Comparison of ENCODE assay signal across 8 cellular contexts in genomic region chr22:38467904-38468760, GRCh38. TPM values are rescaled to one million over a fixed set of nuclear protein-coding genes. Genes with fewer than 3 reads are reported as not detected.
DNase-seq lines count a peak whose midpoint lies in the region; ATAC-seq lines count a peak whose summit lies in the region.

KDELR3 (plus strand) TSS chr22:38468096; CDS start chr22:38468234, 138 bp downstream.

- H3K4me3 ChIP-seq in CD4-positive, alpha-beta memory T cell (ENCODE audit: low read length in 2 of 2): peak within 1 kb of the TSS in 1 of 2 donors; percentile 38
- H3K4me3 ChIP-seq in mononuclear cell (ENCODE audit: low read length): peak within 1 kb of the TSS; percentile 12

- intact Hi-C loops in CD4-positive, alpha-beta memory T cell (cut with micrococcal nuclease): no loop called here

- no peak for DNase-seq in CD4-positive, alpha-beta memory T cell
- DNase-seq in HUDEP-2 (lab: John Stamatoyannopoulos, UW; ENCODE audit: unreplicated experiment in 76 of 76): peak in 61 of 76 experiments; percentile 3 to 77 (median 52)
- DNase-seq in activated CD4-positive, alpha-beta T cell treated with anti-CD3 and anti-CD28 coated beads, Interleukin-2, amount 50 U/mL, for 48 hours: peak; percentile 70 to 73
- DNase-seq in stimulated activated effector memory CD8-positive, alpha-beta T cell treated with anti-CD3 and anti-CD28 coated beads, Interleukin-12 subunit alpha, Interleukin-12 subunit beta, amount 100 ng/mL, for 72 hours (ENCODE audit: low spot score in 2 of 2): peak; percentile 65 to 70
- DNase-seq in NCI-H2081 (lab: John Stamatoyannopoulos, UW): no peak

- peaks cover 9 to 20% of the 10 kb centered on the region in 2 donors for H3K27me3 Mint-ChIP-seq in CD4-positive, alpha-beta memory T cell

- CTCF ChIA-PET in CD4-positive, alpha-beta memory T cell (lab: Charles Lee; ENCODE audit: partially characterized antibody): no interaction called here

- H3K4me3 Mint-ChIP-seq in CD4-positive, alpha-beta memory T cell: peak within 1 kb of the TSS; percentile 27 to 84 (median 68)
- peak within 1 kb of the TSS; percentile 76 for H3K4me3 Mint-ChIP-seq in stimulated activated effector memory CD8-positive, alpha-beta T cell treated with anti-CD3 and anti-CD28 coated beads, Interleukin-12 subunit alpha, Interleukin-12 subunit beta, amount 100 ng/mL, for 72 hours

- H3K4me1 ChIP-seq in CD4-positive, alpha-beta memory T cell (ENCODE audit: insufficient read depth, low read length): peaks cover 5% of the 10 kb centered on the region
- peaks cover 12% of the 10 kb centered on the region for H3K4me1 ChIP-seq in mononuclear cell (ENCODE audit: insufficient read depth, low read length)

- POLR2A ChIA-PET in CD4-positive, alpha-beta memory T cell (lab: Charles Lee; ENCODE audit: partially characterized antibody): no interaction called here

- no peaks in the 10 kb centered on the region for H3K9me3 ChIP-seq in CD4-positive, alpha-beta memory T cell (ENCODE audit: control insufficient read depth in 1 of 2, low read length in 2 of 2)
- H3K9me3 ChIP-seq in mononuclear cell (ENCODE audit: low read depth, low read length): no peaks in the 10 kb centered on the region

- H3K27ac ChIP-seq in CD4-positive, alpha-beta memory T cell (ENCODE audit: low read depth, low read length): no peak within 1 kb of the TSS

- peaks cover 2 to 11% (median 6%) of the 10 kb centered on the region in 4 donors for H3K4me1 Mint-ChIP-seq in CD4-positive, alpha-beta memory T cell
- peaks cover 13% of the 10 kb centered on the region for H3K4me1 Mint-ChIP-seq in stimulated activated effector memory CD8-positive, alpha-beta T cell treated with anti-CD3 and anti-CD28 coated beads, Interleukin-12 subunit alpha, Interleukin-12 subunit beta, amount 100 ng/mL, for 72 hours

- peaks cover 9% of the 10 kb centered on the region for H3K27me3 ChIP-seq in CD4-positive, alpha-beta memory T cell (ENCODE audit: insufficient read depth, low read length)
- peaks cover 35% of the 10 kb centered on the region for H3K27me3 ChIP-seq in mononuclear cell (ENCODE audit: insufficient read depth, low read length)

- no peaks in the 10 kb centered on the region for H3K9me3 Mint-ChIP-seq in CD4-positive, alpha-beta memory T cell
- no peaks in the 10 kb centered on the region for H3K9me3 Mint-ChIP-seq in stimulated activated effector memory CD8-positive, alpha-beta T cell treated with anti-CD3 and anti-CD28 coated beads, Interleukin-12 subunit alpha, Interleukin-12 subunit beta, amount 100 ng/mL, for 72 hours

- H3K27ac Mint-ChIP-seq in CD4-positive, alpha-beta memory T cell: peak within 1 kb of the TSS in 2 of 7 donors; percentile 13 to 24
- peak within 1 kb of the TSS; percentile 85 for H3K27ac Mint-ChIP-seq in stimulated activated effector memory CD8-positive, alpha-beta T cell treated with anti-CD3 and anti-CD28 coated beads, Interleukin-12 subunit alpha, Interleukin-12 subunit beta, amount 100 ng/mL, for 72 hours

- no peaks in the 10 kb centered on the region for H3K36me3 ChIP-seq in CD4-positive, alpha-beta memory T cell (ENCODE audit: insufficient read depth, low read length)

- ATAC-seq in stimulated activated effector memory CD8-positive, alpha-beta T cell treated with anti-CD3 and anti-CD28 coated beads, Interleukin-12 subunit alpha, Interleukin-12 subunit beta, amount 100 ng/mL, for 72 hours: peak; percentile 94
- ATAC-seq in GM21367 (IDR thresholded peaks at IDR 0.05; ENCODE audit: unreplicated experiment): no peak

- in situ Hi-C loops in endometrial microvascular endothelial cells (cut with HindIII; ENCODE audit: inconsistent ontology term, low pct_unique_long_range_greater_than_20kb, low sequenced_read_pairs): no loop called here

- no peaks in the 10 kb centered on the region for H3K36me3 Mint-ChIP-seq in CD4-positive, alpha-beta memory T cell
- H3K36me3 Mint-ChIP-seq in stimulated activated effector memory CD8-positive, alpha-beta T cell treated with anti-CD3 and anti-CD28 coated beads, Interleukin-12 subunit alpha, Interleukin-12 subunit beta, amount 100 ng/mL, for 72 hours: no peaks in the 10 kb centered on the region

RNA-seq across cellular contexts. Expression of gene KDELR3, which starts in this region (rescaled TPM):
- total RNA-seq in CD4-positive, alpha-beta memory T cell: not detected
- under 1 TPM; 0.10 to 0.24 TPM for polyA plus RNA-seq in CD4-positive, alpha-beta memory T cell
- total RNA-seq in endometrial microvascular endothelial cells (ENCODE audit: inconsistent ontology term) (41.3 TPM), mononuclear cell (not detected)

Comparison
In these comparisons a context has a peak if more than half of its experiments do, and no peak if none do; other contexts are left out.
1. RNA of gene KDELR3 (total RNA-seq): 41.3 TPM in endometrial microvascular endothelial cells (single experiment); not detected in CD4-positive, alpha-beta memory T cell and not detected in mononuclear cell (single experiment); every median in the first group is over 10 times any median in the second.
2. DNase-seq: peak in HUDEP-2 (61 of 76), activated CD4-positive, alpha-beta T cell treated with anti-CD3 and anti-CD28 coated beads, Interleukin-2, amount 50 U/mL, for 48 hours (2 of 2) and stimulated activated effector memory CD8-positive, alpha-beta T cell treated with anti-CD3 and anti-CD28 coated beads, Interleukin-12 subunit alpha, Interleukin-12 subunit beta, amount 100 ng/mL, for 72 hours (2 of 2); none in CD4-positive, alpha-beta memory T cell (0 of 5) and NCI-H2081 (0 of 2).